Comparison of ENCODE assay signal across 17 cellular contexts in genomic region chr13:28684257-28684656, GRCh38. TPM values are rescaled to one million over a fixed set of nuclear protein-coding genes. Genes with fewer than 3 reads are reported as not detected.
DNase-seq lines count a peak whose midpoint lies in the region; ATAC-seq and TF ChIP-seq lines count a peak whose summit lies in the region.
"Had no signal": no experiment of that assay in that cellular context is flagged by ENCODE, and none has a peak within 500 bp of the region (broad histone marks: within the 10 kb centered on the region; RNA-seq: fewer than 3 reads in every experiment).

No MANE protein-coding gene starts in this region.

- no peak overlapping the region for H3K4me2 ChIP-seq in mesendoderm (ENCODE audit: low read length)

- no peak overlapping the region for H4K5ac ChIP-seq in mesendoderm (ENCODE audit: low read length)

- no peak overlapping the region for H4K8ac ChIP-seq in mesendoderm (ENCODE audit: low read depth, low read length)

- no peak overlapping the region for H3K27ac Mint-ChIP-seq in endodermal cell
- H3K27ac Mint-ChIP-seq: activated CD4-positive, alpha-beta T cell treated with anti-CD3 and anti-CD28 coated beads, Interleukin-2, amount 10 ng/mL, durations not matched to agents 7 days and 5 days; CD14-positive monocyte had no signal

- WGBS in endodermal cell (ENCODE audit: insufficient coverage in 1 of 2, insufficient read length in 1 of 2), 2 experiments = 44 to 59% methylated on average over 3 to 7 of the region's 7 CpGs
- no CpG with 5 or more reads among the region's 7 CpGs for WGBS in mesendoderm (ENCODE audit: extremely low coverage, insufficient coverage, low lambda C conversion rate)

- no peaks in the 10 kb centered on the region for H3K27me3 Mint-ChIP-seq in endodermal cell (ENCODE audit: insufficient read depth)

- peaks cover 4% of the 10 kb centered on the region for H3K36me3 Mint-ChIP-seq in endodermal cell (ENCODE audit: low read depth)

- H3K79me1 ChIP-seq in mesendoderm (ENCODE audit: low read length) = no peaks in the 10 kb centered on the region

- H3K4me1 ChIP-seq in endodermal cell (ENCODE audit: control insufficient read depth, insufficient read depth, low read length) (no peaks in the 10 kb centered on the region), mesendoderm (ENCODE audit: control insufficient read depth, low read depth, low read length) (no peaks in the 10 kb centered on the region)

- H3K4me3 Mint-ChIP-seq in endodermal cell = no peak overlapping the region
- H3K4me3 Mint-ChIP-seq: activated CD4-positive, alpha-beta T cell treated with anti-CD3 and anti-CD28 coated beads, Interleukin-2, amount 10 ng/mL, durations not matched to agents 7 days and 5 days; CD14-positive monocyte had no signal

- no peaks in the 10 kb centered on the region for H3K79me2 ChIP-seq in mesendoderm (ENCODE audit: control insufficient read depth, insufficient read depth, low read length)

- H3K23ac ChIP-seq in mesendoderm (ENCODE audit: low read length) = no peak overlapping the region

- H3K4ac ChIP-seq in mesendoderm (ENCODE audit: low read depth, low read length) = no peak overlapping the region

- DNase-seq in H7 = peak; percentile 78
- DNase-seq in NCI-H69 (lab: John Stamatoyannopoulos, UW) = peak; percentile 29
- DNase-seq in endodermal cell = peak; percentile 97
- peak; percentile 93 for DNase-seq in mesendoderm
- DNase-seq in SKM-1 (lab: John Stamatoyannopoulos, UW; ENCODE audit: unreplicated experiment) = no peak
- no peak for DNase-seq in WERI-Rb-1
- no peak for DNase-seq in activated CD4-positive, alpha-beta T cell treated with anti-CD3 and anti-CD28 coated beads, Interleukin-2, amount 50 U/mL, for 48 hours
- DNase-seq: activated CD4-positive, alpha-beta T cell treated with anti-CD3 and anti-CD28 coated beads, Interleukin-2, amount 10 ng/mL, durations not matched to agents 7 days and 5 days; cerebellar nuclear complex; hippocampal formation; NCI-H1048; NCI-H226; stimulated activated CD4-positive, alpha-beta T cell treated with anti-CD3 and anti-CD28 coated beads, Interleukin-4, amount 100 ng/mL, for 1 hour had no signal

- no peak overlapping the region for H2BK5ac ChIP-seq in mesendoderm (ENCODE audit: low read length)

- no peaks in the 10 kb centered on the region; the same call in 1 of the 2 replicates for H3K36me3 ChIP-seq in H7 (replicated peaks; ENCODE audit: control insufficient read depth, insufficient read depth, low read length)
- peaks cover 15% of the 10 kb centered on the region for H3K36me3 ChIP-seq in endodermal cell (ENCODE audit: control insufficient read depth, insufficient read depth, low read length)
- H3K36me3 ChIP-seq in mesendoderm (ENCODE audit: control insufficient read depth, insufficient read depth, low read length) = no peaks in the 10 kb centered on the region
- H3K36me3 ChIP-seq in WERI-Rb-1 = no peaks in the 10 kb centered on the region

- H3K18ac ChIP-seq in mesendoderm (ENCODE audit: low read length) = no peak overlapping the region

- TF ChIP-seq CTCF in endodermal cell (conservative IDR thresholded peaks at IDR 0.05) (no peak), WERI-Rb-1 (IDR thresholded peaks at IDR 0.05; ENCODE audit: low read depth, low read length) (no peak)

- no peak overlapping the region for H2AK5ac ChIP-seq in mesendoderm (ENCODE audit: low read length)

- no peak overlapping the region for H2BK15ac ChIP-seq in mesendoderm (replicated peaks; ENCODE audit: low read depth)

- no peak overlapping the region for H3K56ac ChIP-seq in mesendoderm (ENCODE audit: low read length)

- H3K4me3 ChIP-seq in H7 (ENCODE audit: insufficient read depth, low read depth, low read length) (no peak overlapping the region), endodermal cell (ENCODE audit: low read length) (no peak overlapping the region), mesendoderm (ENCODE audit: low read length) (no peak overlapping the region), WERI-Rb-1 (ENCODE audit: low read depth, low read length) (no peak overlapping the region)
- H3K4me3 ChIP-seq: lung had no signal

- H3K9me3 ChIP-seq in endodermal cell (ENCODE audit: control insufficient read depth, low read length) (peaks cover 27% of the 10 kb centered on the region), WERI-Rb-1 (ENCODE audit: severe bottlenecking) (no peaks in the 10 kb centered on the region)

- peaks cover 29% of the 10 kb centered on the region for H3K9me3 Mint-ChIP-seq in endodermal cell

- ATAC-seq in GM21619 (IDR thresholded peaks at IDR 0.05; ENCODE audit: unreplicated experiment) = no peak

- H3K27me3 ChIP-seq in H7 (ENCODE audit: control insufficient read depth, insufficient read depth, low read length) (no peaks in the 10 kb centered on the region), endodermal cell (ENCODE audit: control insufficient read depth, insufficient read depth, low read length, poor library complexity, severe bottlenecking) (no peaks in the 10 kb centered on the region), mesendoderm (ENCODE audit: insufficient read depth, low read length, poor library complexity) (no peaks in the 10 kb centered on the region), WERI-Rb-1 (ENCODE audit: insufficient read depth, low read depth, severe bottlenecking) (no peaks in the 10 kb centered on the region)

- H3K9ac ChIP-seq in endodermal cell (ENCODE audit: extremely low read depth, low read length, poor library complexity, severe bottlenecking) = no peak overlapping the region
- H3K9ac ChIP-seq in mesendoderm (ENCODE audit: low read length) = no peak overlapping the region

- H3K27ac ChIP-seq in endodermal cell (ENCODE audit: low read depth, low read length) (no peak overlapping the region), mesendoderm (ENCODE audit: low read depth, low read length) (no peak overlapping the region), WERI-Rb-1 (no peak overlapping the region)
- H3K27ac ChIP-seq: RWPE1 had no signal

- no peak overlapping the region for H2BK120ac ChIP-seq in mesendoderm (ENCODE audit: low read depth, low read length)

- H3K4me1 Mint-ChIP-seq in endodermal cell = peaks cover 11% of the 10 kb centered on the region
- H3K4me1 Mint-ChIP-seq: activated CD4-positive, alpha-beta T cell treated with anti-CD3 and anti-CD28 coated beads, Interleukin-2, amount 10 ng/mL, durations not matched to agents 7 days and 5 days had no signal

RNA-seq across cellular contexts. Expression of gene POMP, which starts 25.3 kb away (rescaled TPM):
- total RNA-seq in H7 (2014; rRNA removed; shearing (Covaris generic)) = 84.3 and 105 TPM in 2 replicates
- total RNA-seq in endodermal cell = 10 to 100 TPM; 88.8 to 95.4 TPM
- 95.9 TPM for polyA plus RNA-seq in endodermal cell (2013, experiment 1 of 2)
- polyA plus RNA-seq in endodermal cell (2013, experiment 2 of 2) = 94.3 TPM
- 161 TPM for polyA plus RNA-seq in mesendoderm (2013, experiment 1 of 2)
- polyA plus RNA-seq in mesendoderm (2013, experiment 2 of 2) = 158 TPM

RNA-seq across cellular contexts. Expression of gene SLC46A3, which starts 34.5 kb away (rescaled TPM):
- total RNA-seq in H7 (2014; rRNA removed; shearing (Covaris generic)) = 0.30 and 0.94 TPM in 2 replicates
- total RNA-seq in endodermal cell = 1 to 10 TPM; 1.8 to 2.9 TPM
- 1.6 TPM for polyA plus RNA-seq in endodermal cell (2013, experiment 1 of 2)
- polyA plus RNA-seq in endodermal cell (2013, experiment 2 of 2) = 2.2 TPM
- polyA plus RNA-seq in mesendoderm (2013, experiment 1 of 2) = 1.1 TPM
- polyA plus RNA-seq in mesendoderm (2013, experiment 2 of 2) = 0.85 TPM

Comparison
In these comparisons a context has a peak if more than half of its experiments do, and no peak if none do; other contexts are left out.
1. DNase-seq: peak in H7 (single experiment), NCI-H69 (single experiment), endodermal cell (single experiment) and mesendoderm (single experiment); none in SKM-1 (single experiment), WERI-Rb-1 (single experiment) and activated CD4-positive, alpha-beta T cell treated with anti-CD3 and anti-CD28 coated beads, Interleukin-2, amount 50 U/mL, for 48 hours (0 of 2).